In genomic region chr18:49788327-49788908, GRCh38 we compare ENCODE assay signal across 9 cellular contexts.
DNase-seq lines count a peak whose midpoint lies in the region; ATAC-seq and TF ChIP-seq lines count a peak whose summit lies in the region.
"Had no signal": no experiment of that assay in that cellular context is flagged by ENCODE, and none has a peak within 500 bp of the region (broad histone marks: within the 10 kb centered on the region; RNA-seq: fewer than 3 reads in every experiment).

No MANE protein-coding gene starts in this region.

- no peak overlapping the region for H3K4me3 ChIP-seq in BLaER1 treated with 17β-estradiol and CSF1 and Interleukin-3, amounts not matched to agents 10 nM and 100 nM
- H3K4me3 ChIP-seq in fibroblast of pulmonary artery (replicated peaks; ENCODE audit: low read depth, low read length) = peak overlapping the region; percentile 23

- H3K4me1 ChIP-seq in BLaER1 treated with 17β-estradiol and CSF1 and Interleukin-3, amounts not matched to agents 10 nM and 100 nM = peaks cover 0 to 11% (median 6%) of the 10 kb centered on the region in 10 experiments; a peak in 9 of 20 replicates

- no peaks in the 10 kb centered on the region for H3K9me3 ChIP-seq in BLaER1 treated with 17β-estradiol and CSF1 and Interleukin-3, amounts not matched to agents 10 nM and 100 nM (replicated peaks in 1 of 11)

- no peak for TF ChIP-seq CTCF in fibroblast of pulmonary artery (IDR thresholded peaks at IDR 0.05; ENCODE audit: low read length, missing control alignments)

- peak; percentile 57 for ATAC-seq in GM19468 (IDR thresholded peaks at IDR 0.05; ENCODE audit: extremely low read depth, unreplicated experiment)
- ATAC-seq in GM19455 (IDR thresholded peaks at IDR 0.05; ENCODE audit: unreplicated experiment) = no peak

- DNase-seq in OCI-M1 (lab: John Stamatoyannopoulos, UW) (peak; percentile 39), fibroblast of pulmonary artery (ENCODE audit: low read depth) (peak; percentile 39), COR-L47 (lab: John Stamatoyannopoulos, UW) (no peak), NCI-H2171 (lab: John Stamatoyannopoulos, UW) (no peak), cerebellar cortex (ENCODE audit: low spot score) (no peak)

- H3K27ac ChIP-seq in BLaER1 treated with 17β-estradiol and CSF1 and Interleukin-3, amounts not matched to agents 10 nM and 100 nM = peak overlapping the region in 7 of 11 experiments; percentile 7 to 30 (median 14); a peak in 8 of 22 replicates
- H3K27ac ChIP-seq: HL-60 had no signal

- H4K20me1 ChIP-seq in BLaER1 treated with 17β-estradiol and CSF1 and Interleukin-3, amounts not matched to agents 10 nM and 100 nM = no peaks in the 10 kb centered on the region

- H3K9ac ChIP-seq in BLaER1 treated with 17β-estradiol and CSF1 and Interleukin-3, amounts not matched to agents 10 nM and 100 nM = peak overlapping the region in 3 of 11 experiments; percentile 2 to 44 (median 3); a peak in 1 of 22 replicates

- peak overlapping the region in 4 of 11 experiments; percentile 6 to 67 (median 56); a peak in 7 of 22 replicates for H3K4me2 ChIP-seq in BLaER1 treated with 17β-estradiol and CSF1 and Interleukin-3, amounts not matched to agents 10 nM and 100 nM

- H3K27me3 ChIP-seq in BLaER1 treated with 17β-estradiol and CSF1 and Interleukin-3, amounts not matched to agents 10 nM and 100 nM = no peaks in the 10 kb centered on the region

- peaks cover 90 to 100% (median 99%) of the 10 kb centered on the region in 11 experiments for H3K36me3 ChIP-seq in BLaER1 treated with 17β-estradiol and CSF1 and Interleukin-3, amounts not matched to agents 10 nM and 100 nM

Comparison
In these comparisons a context has a peak if more than half of its experiments do, and no peak if none do; other contexts are left out.
1. DNase-seq: peak in OCI-M1 (single experiment) and fibroblast of pulmonary artery (single experiment); none in COR-L47 (single experiment), NCI-H2171 (single experiment) and cerebellar cortex (single experiment).